Comparison of ENCODE assay signal across 21 cellular contexts in the genomic region with DNA sequence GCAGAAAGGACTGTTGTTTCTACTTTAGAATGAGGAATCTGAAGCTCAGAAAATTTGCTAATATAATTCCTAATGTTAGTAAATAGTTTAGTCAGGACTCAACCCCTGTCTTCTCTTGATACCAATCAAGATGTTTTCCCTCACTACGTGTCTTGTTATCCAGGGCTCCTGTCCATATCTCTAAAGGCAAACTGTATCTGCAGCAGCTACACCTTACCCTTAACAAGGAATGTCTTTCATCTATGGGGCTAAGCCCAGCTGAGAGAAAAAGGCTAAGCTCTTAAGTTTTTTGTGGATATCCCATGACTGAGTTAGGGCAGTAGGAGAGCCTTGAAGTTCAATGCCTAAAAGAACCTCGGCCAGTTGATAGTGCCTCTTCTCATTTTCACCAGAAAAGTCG. TPM values are rescaled to one million over a fixed set of nuclear protein-coding genes. Genes with fewer than 3 reads are reported as not detected.
DNase-seq lines count a peak whose midpoint lies in the region; ATAC-seq, FAIRE-seq and TF ChIP-seq lines count a peak whose summit lies in the region.
"Had no signal": no experiment of that assay in that cellular context is flagged by ENCODE, and none has a peak within 500 bp of the region (broad histone marks: within the 10 kb centered on the region; RNA-seq: fewer than 3 reads in every experiment).

No MANE protein-coding gene starts in this region.

- no peaks in the 10 kb centered on the region for H4K20me1 ChIP-seq in Karpas-422 (ENCODE audit: insufficient read depth, low read depth, low read length)

- H3K4me1 ChIP-seq in Karpas-422 (ENCODE audit: low read length), result peaks cover 65% of the 10 kb centered on the region
- peaks cover 0 to 6% (median 2%) of the 10 kb centered on the region in 4 donors for H3K4me1 ChIP-seq in Peyer's patch
- H3K4me1 ChIP-seq: BE2C had no signal

- no peak for TF ChIP-seq POLR2A in Peyer's patch (IDR thresholded peaks at IDR 0.05)

- H3K4me2 ChIP-seq in Karpas-422 (ENCODE audit: low read depth, low read length, poor library complexity, severe bottlenecking), result peak overlapping the region; percentile 55

- DNase-seq in DMS53 treated with DMSO at 0.1 percent for 48 hours (lab: John Stamatoyannopoulos, UW; ENCODE audit: unreplicated experiment) (peak; percentile 18), Karpas-422 (no peak), Peyer's patch (no peak), D721Med (ENCODE audit: insufficient read length, low spot score) (no peak)
- no peak for DNase-seq in stimulated activated naive B cell treated with anti-CD40 and anti-IgM and Interleukin-4, amounts not matched to agents 10 μg/mL and 1 μg/mL and 100 μg/mL, for 72 hours
- no peak for DNase-seq in stimulated activated CD4-positive, alpha-beta T cell treated with anti-CD3 and anti-CD28 coated beads, Interleukin-1b, Interleukin-23, amount 100 ng/mL, for 48 hours
- DNase-seq: activated CD4-positive, CD25-positive, alpha-beta regulatory T cell; activated CD8-positive, alpha-beta memory T cell treated with anti-CD3 and anti-CD28 coated beads, Interleukin-2, amount 10 ng/mL, durations not matched to agents 7 days and 5 days; activated effector memory CD4-positive, alpha-beta T cell treated with anti-CD3 and anti-CD28 coated beads, Interleukin-2, amount 50 U/mL, for 16 hours; BE2C; central memory CD4-positive, alpha-beta T cell; effector CD8-positive, alpha-beta T cell; NCI-H1930; NK-92 treated with Interleukin-12 subunit alpha and Interleukin-12 subunit beta, amount 100 ng/mL, for 24 hours; posterior cingulate gyrus; stimulated activated CD4-positive, alpha-beta T cell treated with anti-CD3 and anti-CD28 coated beads, Interleukin-2, amount 100 ng/mL, for 48 hours had no signal

- H3K4me3 ChIP-seq in Karpas-422 (ENCODE audit: low read length) (peak overlapping the region; percentile 20; the same call in 1 of the 2 replicates), Peyer's patch (no peak overlapping the region)
- H3K4me3 ChIP-seq: heart left ventricle, lung had no signal

- no peak overlapping the region for H3K9ac ChIP-seq in Karpas-422 (ENCODE audit: low read length)

- no peak for ATAC-seq in stimulated activated naive B cell treated with anti-CD40 and anti-IgM and Interleukin-4, amounts not matched to agents 10 μg/mL and 1 μg/mL and 100 μg/mL, for 72 hours (replicated peaks)
- ATAC-seq: T-cell had no signal

- peak overlapping the region; percentile 77 for H3K27ac Mint-ChIP-seq in dendritic cell treated with granulocyte-macrophage colony-stimulating factor and Interleukin-4, amounts not matched to agents 40 ng/mL and 50 ng/mL, for 4 days
- H3K27ac Mint-ChIP-seq in stimulated activated naive B cell treated with anti-CD40 and anti-IgM and Interleukin-4, amounts not matched to agents 10 μg/mL and 1 μg/mL and 100 μg/mL, for 72 hours, result peak overlapping the region; percentile 56
- H3K27ac Mint-ChIP-seq: activated CD8-positive, alpha-beta memory T cell treated with anti-CD3 and anti-CD28 coated beads, Interleukin-2, amount 10 ng/mL, durations not matched to agents 7 days and 5 days; nephron; T-cell had no signal

- H3K4me3 Mint-ChIP-seq in dendritic cell treated with granulocyte-macrophage colony-stimulating factor and Interleukin-4, amounts not matched to agents 40 ng/mL and 50 ng/mL, for 4 days, result no peak overlapping the region
- H3K4me3 Mint-ChIP-seq in stimulated activated naive B cell treated with anti-CD40 and anti-IgM and Interleukin-4, amounts not matched to agents 10 μg/mL and 1 μg/mL and 100 μg/mL, for 72 hours, result peak overlapping the region in 1 of 2 donors; percentile 5
- H3K4me3 Mint-ChIP-seq: activated CD8-positive, alpha-beta memory T cell treated with anti-CD3 and anti-CD28 coated beads, Interleukin-2, amount 10 ng/mL, durations not matched to agents 7 days and 5 days; nephron; T-cell had no signal

- FAIRE-seq in D721Med (lab: Jason Lieb, UNC), result no peak

- H3K27me3 ChIP-seq in Karpas-422 (ENCODE audit: low read length) (no peaks in the 10 kb centered on the region), Peyer's patch (no peaks in the 10 kb centered on the region)
- H3K27me3 ChIP-seq: BE2C, heart left ventricle had no signal

- no peaks in the 10 kb centered on the region for H3K27me3 Mint-ChIP-seq in dendritic cell treated with granulocyte-macrophage colony-stimulating factor and Interleukin-4, amounts not matched to agents 40 ng/mL and 50 ng/mL, for 4 days
- no peaks in the 10 kb centered on the region for H3K27me3 Mint-ChIP-seq in stimulated activated naive B cell treated with anti-CD40 and anti-IgM and Interleukin-4, amounts not matched to agents 10 μg/mL and 1 μg/mL and 100 μg/mL, for 72 hours
- H3K27me3 Mint-ChIP-seq: activated CD8-positive, alpha-beta memory T cell treated with anti-CD3 and anti-CD28 coated beads, Interleukin-2, amount 10 ng/mL, durations not matched to agents 7 days and 5 days; T-cell had no signal

- TF ChIP-seq CTCF in Peyer's patch (IDR thresholded peaks at IDR 0.05) (no peak), D721Med (IDR thresholded peaks at IDR 0.05; ENCODE audit: insufficient read depth, missing control alignments) (no peak)

- H3K4me1 Mint-ChIP-seq in dendritic cell treated with granulocyte-macrophage colony-stimulating factor and Interleukin-4, amounts not matched to agents 40 ng/mL and 50 ng/mL, for 4 days (ENCODE audit: low read depth), result peaks cover 42% of the 10 kb centered on the region
- H3K4me1 Mint-ChIP-seq in stimulated activated naive B cell treated with anti-CD40 and anti-IgM and Interleukin-4, amounts not matched to agents 10 μg/mL and 1 μg/mL and 100 μg/mL, for 72 hours, result peaks cover 23 to 37% of the 10 kb centered on the region in 2 donors

- H3K79me2 ChIP-seq in Karpas-422 (ENCODE audit: low read length), result no peaks in the 10 kb centered on the region

- intact Hi-C loops in dendritic cell treated with granulocyte-macrophage colony-stimulating factor and Interleukin-4, amounts not matched to agents 40 ng/mL and 50 ng/mL, for 4 days (cut with micrococcal nuclease), result no loop called here

- no peaks in the 10 kb centered on the region for H3K9me3 Mint-ChIP-seq in dendritic cell treated with granulocyte-macrophage colony-stimulating factor and Interleukin-4, amounts not matched to agents 40 ng/mL and 50 ng/mL, for 4 days
- no peaks in the 10 kb centered on the region for H3K9me3 Mint-ChIP-seq in stimulated activated naive B cell treated with anti-CD40 and anti-IgM and Interleukin-4, amounts not matched to agents 10 μg/mL and 1 μg/mL and 100 μg/mL, for 72 hours
- H3K9me3 Mint-ChIP-seq: nephron, T-cell had no signal

- H3K9me3 ChIP-seq in Karpas-422 (ENCODE audit: low read length), result no peaks in the 10 kb centered on the region
- H3K9me3 ChIP-seq in Peyer's patch, result no peaks in the 10 kb centered on the region
- H3K9me3 ChIP-seq: BE2C, heart left ventricle had no signal

- H3K27ac ChIP-seq in Karpas-422 (ENCODE audit: low read length) (peak overlapping the region; percentile 93), Peyer's patch (no peak overlapping the region)

- peaks cover 40% of the 10 kb centered on the region for H3K36me3 Mint-ChIP-seq in dendritic cell treated with granulocyte-macrophage colony-stimulating factor and Interleukin-4, amounts not matched to agents 40 ng/mL and 50 ng/mL, for 4 days (ENCODE audit: low read depth)
- peaks cover 14 to 41% of the 10 kb centered on the region in 2 donors for H3K36me3 Mint-ChIP-seq in stimulated activated naive B cell treated with anti-CD40 and anti-IgM and Interleukin-4, amounts not matched to agents 10 μg/mL and 1 μg/mL and 100 μg/mL, for 72 hours

- H3K36me3 ChIP-seq in Karpas-422 (ENCODE audit: insufficient read depth, low read length) (peaks cover 16% of the 10 kb centered on the region; the same call in 1 of the 2 replicates), Peyer's patch (peaks cover 0 to 42% (median 0%) of the 10 kb centered on the region in 3 donors)

- H3K9me2 ChIP-seq in Karpas-422 (replicated peaks; ENCODE audit: insufficient read depth, low read length), result no peaks in the 10 kb centered on the region

- no peak overlapping the region for H2AFZ ChIP-seq in Karpas-422 (ENCODE audit: low read length)

RNA-seq across cellular contexts. Expression of gene RAB11A, which starts 32.5 kb away (rescaled TPM):
- 187 and 230 TPM in 2 replicates for total RNA-seq in Karpas-422 (2014; rRNA removed; shearing (Covaris generic); ENCODE audit: low replicate concordance)
- 100 to 1,000 TPM; 144 to 220 (median 199) TPM for total RNA-seq in Peyer's patch
